Comparison of ENCODE assay signal across 12 cellular contexts in genomic region chr19:6668696-6669095, GRCh38. TPM values are rescaled to one million over a fixed set of nuclear protein-coding genes. Genes with fewer than 3 reads are reported as not detected.
DNase-seq lines count a peak whose midpoint lies in the region; ATAC-seq and TF ChIP-seq lines count a peak whose summit lies in the region.
"Had no signal": no experiment of that assay in that cellular context is flagged by ENCODE, and none has a peak within 500 bp of the region (broad histone marks: within the 10 kb centered on the region; RNA-seq: fewer than 3 reads in every experiment).

No MANE protein-coding gene starts in this region.

- H3K27ac Mint-ChIP-seq in CD4-positive, alpha-beta T cell: peak overlapping the region; percentile 96
- H3K27ac Mint-ChIP-seq in activated naive CD4-positive, alpha-beta T cell treated with anti-CD3 and anti-CD28 coated beads for 36 hours: peak overlapping the region; percentile 99
- peak overlapping the region; percentile 44 to 92 (median 88) for H3K27ac Mint-ChIP-seq in naive thymus-derived CD4-positive, alpha-beta T cell

- no peak for TF ChIP-seq CTCF in CD4-positive, alpha-beta T cell (IDR thresholded peaks at IDR 0.05)

- ATAC-seq in CD4-positive, alpha-beta T cell (ENCODE audit: poor library complexity): peak; percentile 15
- no peak for ATAC-seq in naive thymus-derived CD4-positive, alpha-beta T cell
- no peak for ATAC-seq in GM21528 (IDR thresholded peaks at IDR 0.05; ENCODE audit: low FRiP score, unreplicated experiment)
- ATAC-seq: Panc1 had no signal

- H3K27me3 ChIP-seq in CD4-positive, alpha-beta T cell (ENCODE audit: control insufficient read depth, insufficient read depth, low read length): no peaks in the 10 kb centered on the region
- no peaks in the 10 kb centered on the region for H3K27me3 ChIP-seq in naive thymus-derived CD4-positive, alpha-beta T cell (ENCODE audit: control insufficient read depth in 2 of 2, insufficient read depth in 2 of 2, low read length in 2 of 2)
- H3K27me3 ChIP-seq: BLaER1 had no signal

- no peaks in the 10 kb centered on the region for H3K9me3 ChIP-seq in CD4-positive, alpha-beta T cell (ENCODE audit: control insufficient read depth, low read length)
- H3K9me3 ChIP-seq in naive thymus-derived CD4-positive, alpha-beta T cell (ENCODE audit: control insufficient read depth in 2 of 3, low read length in 3 of 3): no peaks in the 10 kb centered on the region
- H3K9me3 ChIP-seq: BLaER1 had no signal

- POLR2A ChIA-PET in CD4-positive, alpha-beta T cell (lab: Charles Lee): interaction anchor here (1.0 kb wide), 1 partner anchor 16 kb away, joined by 3 read pairs; no protein-coding TSS in a partner anchor
- POLR2A ChIA-PET in naive thymus-derived CD4-positive, alpha-beta T cell (lab: Charles Lee): interaction anchor here (0.8 kb wide), 1 partner anchor 9 kb away, joined by 3 read pairs; no protein-coding TSS in a partner anchor

- H3K4me1 Mint-ChIP-seq in CD4-positive, alpha-beta T cell (ENCODE audit: low read depth): peaks cover 41% of the 10 kb centered on the region
- H3K4me1 Mint-ChIP-seq in activated naive CD4-positive, alpha-beta T cell treated with anti-CD3 and anti-CD28 coated beads for 36 hours (ENCODE audit: low read depth): peaks cover 54% of the 10 kb centered on the region
- H3K4me1 Mint-ChIP-seq in naive thymus-derived CD4-positive, alpha-beta T cell: peaks cover 19 to 55% (median 29%) of the 10 kb centered on the region in 7 donors

- no peaks in the 10 kb centered on the region for H3K9me3 Mint-ChIP-seq in CD4-positive, alpha-beta T cell
- no peaks in the 10 kb centered on the region for H3K9me3 Mint-ChIP-seq in activated naive CD4-positive, alpha-beta T cell treated with anti-CD3 and anti-CD28 coated beads for 36 hours
- no peaks in the 10 kb centered on the region for H3K9me3 Mint-ChIP-seq in naive thymus-derived CD4-positive, alpha-beta T cell

- H3K27me3 Mint-ChIP-seq in CD4-positive, alpha-beta T cell: no peaks in the 10 kb centered on the region
- no peaks in the 10 kb centered on the region for H3K27me3 Mint-ChIP-seq in activated naive CD4-positive, alpha-beta T cell treated with anti-CD3 and anti-CD28 coated beads for 36 hours (ENCODE audit: low read depth)
- H3K27me3 Mint-ChIP-seq in naive thymus-derived CD4-positive, alpha-beta T cell: no peaks in the 10 kb centered on the region

- H3K27ac ChIP-seq in CD4-positive, alpha-beta T cell (ENCODE audit: low read depth, low read length): peak overlapping the region; percentile 23
- H3K27ac ChIP-seq in naive thymus-derived CD4-positive, alpha-beta T cell (ENCODE audit: low read depth, low read length): no peak overlapping the region
- H3K27ac ChIP-seq: BLaER1 had no signal

- H3K4me1 ChIP-seq in naive thymus-derived CD4-positive, alpha-beta T cell (ENCODE audit: control insufficient read depth in 2 of 2, insufficient read depth in 2 of 2, low read length in 2 of 2): peaks cover 13 to 29% of the 10 kb centered on the region in 2 donors

- peaks cover 11% of the 10 kb centered on the region for H3K36me3 Mint-ChIP-seq in CD4-positive, alpha-beta T cell (ENCODE audit: low read depth)
- peaks cover 27% of the 10 kb centered on the region for H3K36me3 Mint-ChIP-seq in activated naive CD4-positive, alpha-beta T cell treated with anti-CD3 and anti-CD28 coated beads for 36 hours (ENCODE audit: low read depth)
- peaks cover 0 to 35% (median 0%) of the 10 kb centered on the region in 5 donors for H3K36me3 Mint-ChIP-seq in naive thymus-derived CD4-positive, alpha-beta T cell

- peak overlapping the region; percentile 94 for H3K4me3 Mint-ChIP-seq in CD4-positive, alpha-beta T cell
- H3K4me3 Mint-ChIP-seq in activated naive CD4-positive, alpha-beta T cell treated with anti-CD3 and anti-CD28 coated beads for 36 hours: peak overlapping the region; percentile 99
- peak overlapping the region; percentile 87 to 99 (median 95) for H3K4me3 Mint-ChIP-seq in naive thymus-derived CD4-positive, alpha-beta T cell

- CTCF ChIA-PET in CD4-positive, alpha-beta T cell (lab: Charles Lee): interaction anchor here (1.0 to 1.8 kb wide), 3 partner anchors 8 to 68 kb away, joined by 3 to 7 read pairs (median 6); no protein-coding TSS in a partner anchor
- CTCF ChIA-PET in activated naive CD4-positive, alpha-beta T cell treated with anti-CD3 and anti-CD28 coated beads for 36 hours (lab: Charles Lee): interaction anchor here (0.6 to 2.1 kb wide), 2 partner anchors 67 to 374 kb away, joined by 3 to 6 read pairs; no protein-coding TSS in a partner anchor
- CTCF ChIA-PET in naive thymus-derived CD4-positive, alpha-beta T cell (lab: Charles Lee): interaction anchor here (1.4 kb wide), 1 partner anchor 35 kb away, joined by 3 read pairs; no protein-coding TSS in a partner anchor

- DNase-seq in CD4-positive, alpha-beta T cell: no peak
- peak; percentile 11 for DNase-seq in KBM-7
- no peak for DNase-seq in activated naive CD4-positive, alpha-beta T cell treated with anti-CD3 and anti-CD28 coated beads for 36 hours
- DNase-seq in naive thymus-derived CD4-positive, alpha-beta T cell: no peak
- no peak for DNase-seq in iPS-NIHi7 (ENCODE audit: extremely low spot score)
- DNase-seq in globus pallidus (ENCODE audit: low spot score): no peak
- no peak for DNase-seq in cardiac septum (ENCODE audit: low spot score)
- DNase-seq: cerebellar nuclear complex, GF-D8 had no signal

- in situ Hi-C loops in KBM-7 (cut with MboI; ENCODE audit: low pct_unique_long_range_greater_than_20kb, low sequenced_read_pairs): no loop called here

- H3K36me3 ChIP-seq in naive thymus-derived CD4-positive, alpha-beta T cell (ENCODE audit: control insufficient read depth in 2 of 3, insufficient read depth in 3 of 3, low read length in 3 of 3): peaks cover 0 to 7% (median 7%) of the 10 kb centered on the region in 3 experiments
- H3K36me3 ChIP-seq: BLaER1 had no signal

- peak overlapping the region; percentile 62 for H3K4me3 ChIP-seq in naive thymus-derived CD4-positive, alpha-beta T cell (ENCODE audit: low read length)
- H3K4me3 ChIP-seq: BLaER1 had no signal

- intact Hi-C loops in CD4-positive, alpha-beta T cell (cut with DNase I, micrococcal nuclease): no loop called here
- intact Hi-C loops in activated naive CD4-positive, alpha-beta T cell treated with anti-CD3 and anti-CD28 coated beads for 36 hours (cut with micrococcal nuclease): no loop called here
- intact Hi-C loops in naive thymus-derived CD4-positive, alpha-beta T cell (cut with micrococcal nuclease): no loop called here
- intact Hi-C loops in cardiac septum (cut with DNase I): no loop called here

RNA-seq across cellular contexts. Expression of gene TNFSF14, which starts 1.3 kb away (rescaled TPM):
- total RNA-seq in CD4-positive, alpha-beta T cell: 1 to 10 TPM; 2.5 to 2.6 TPM
- 10 to 100 TPM; 13.1 to 14.5 TPM for total RNA-seq in activated naive CD4-positive, alpha-beta T cell treated with anti-CD3 and anti-CD28 coated beads for 36 hours
- total RNA-seq in naive thymus-derived CD4-positive, alpha-beta T cell: 10 to 100 TPM in 1 of 5 experiments, 1 to 10 TPM in 4; 1.0 to 20.5 (median 1.8) TPM
- 1 to 10 TPM; 1.3 to 1.9 TPM for polyA plus RNA-seq in naive thymus-derived CD4-positive, alpha-beta T cell
- total RNA-seq in cardiac septum: 0.35 TPM

RNA-seq across cellular contexts. Expression of gene C3, which starts 51.8 kb away (rescaled TPM):
- total RNA-seq in CD4-positive, alpha-beta T cell: under 1 TPM in 1 of 2 experiments, not detected in 1; 0.55 TPM
- total RNA-seq in activated naive CD4-positive, alpha-beta T cell treated with anti-CD3 and anti-CD28 coated beads for 36 hours: under 1 TPM; 0.81 to 0.94 TPM
- total RNA-seq in naive thymus-derived CD4-positive, alpha-beta T cell: 1 to 10 TPM in 3 of 5 experiments, under 1 TPM in 2; 0.57 to 3.7 (median 1.8) TPM
- polyA plus RNA-seq in naive thymus-derived CD4-positive, alpha-beta T cell: not detected
- 50.6 TPM for total RNA-seq in cardiac septum

Comparison
In these comparisons a context has a peak if more than half of its experiments do, and no peak if none do; other contexts are left out.
1. RNA of gene C3, which starts 51.8 kb away (total RNA-seq): 50.6 TPM in cardiac septum (single experiment); 0.57 to 3.7 TPM in naive thymus-derived CD4-positive, alpha-beta T cell, 0.81 to 0.94 TPM in activated naive CD4-positive, alpha-beta T cell treated with anti-CD3 and anti-CD28 coated beads for 36 hours and 0.55 TPM in CD4-positive, alpha-beta T cell; every median in the first group is over 10 times any median in the second.
2. Peak in every context shown above with its lines, with median percentiles within 50 percentile points of each other: H3K27ac Mint-ChIP-seq and H3K4me3 Mint-ChIP-seq.